17 cellular contexts compared by ENCODE assay signal in the genomic region with DNA sequence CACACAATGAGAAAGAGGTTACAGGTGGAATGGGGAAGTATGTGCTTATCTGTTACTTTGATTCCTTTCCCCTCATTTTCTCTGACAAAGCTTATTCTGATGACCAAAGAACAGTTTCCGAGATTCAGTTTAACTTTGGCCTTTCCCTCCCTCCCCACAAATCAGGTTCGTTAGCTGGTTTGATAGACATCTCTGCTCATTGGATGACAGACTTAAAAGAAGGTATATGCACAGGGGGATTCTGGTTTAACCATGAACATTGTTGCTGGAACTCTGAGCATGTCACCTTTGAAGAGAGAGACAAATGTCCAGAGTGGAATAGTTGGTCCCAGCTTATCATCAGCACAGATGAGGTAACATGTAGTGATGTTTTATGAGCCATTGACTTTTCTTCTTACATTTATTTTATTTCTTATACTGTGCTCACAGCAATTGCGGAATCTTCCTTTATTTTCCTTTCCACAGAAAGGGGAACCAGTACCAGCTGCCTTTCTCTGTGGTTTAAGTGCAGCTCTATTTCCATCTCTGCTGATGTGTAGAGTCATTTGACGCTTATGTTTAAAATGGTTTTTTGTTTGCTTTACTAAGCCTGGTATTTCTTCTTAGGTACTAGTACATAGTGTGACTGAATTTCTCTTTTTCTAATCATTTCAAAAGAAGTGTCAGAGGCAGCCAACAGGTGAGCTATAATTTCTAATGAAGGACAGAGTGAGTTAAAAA.
A peak's percentile ranks its signal among the peaks of the same experiment; 100 is the strongest.
DNase-seq lines count a peak whose midpoint lies in the region; ATAC-seq, FAIRE-seq and TF ChIP-seq lines count a peak whose summit lies in the region.
"Had no signal": no experiment of that assay in that cellular context is flagged by ENCODE, and none has a peak within 500 bp of the region (broad histone marks: within the 10 kb centered on the region; RNA-seq: fewer than 3 reads in every experiment).

No MANE protein-coding gene starts in this region.

- H3K27ac Mint-ChIP-seq in activated B cell treated with CpG ODN at 0.5 μM for 24 hours = peak overlapping the region; percentile 77

- CTCF ChIA-PET in activated B cell treated with CpG ODN at 0.5 μM for 24 hours (lab: Charles Lee) = no interaction called here

- no peaks in the 10 kb centered on the region for H3K9me3 Mint-ChIP-seq in activated B cell treated with CpG ODN at 0.5 μM for 24 hours

- H3K4me3 ChIP-seq in kidney (ENCODE audit: low read length in 2 of 2) = no peak overlapping the region
- H3K4me3 ChIP-seq: pancreas, thyroid gland had no signal

- H3K4me1 Mint-ChIP-seq in activated B cell treated with CpG ODN at 0.5 μM for 24 hours = peaks cover 29% of the 10 kb centered on the region

- no peak overlapping the region for H3K27ac ChIP-seq in kidney (ENCODE audit: low read depth in 2 of 2, low read length in 2 of 2)
- H3K27ac ChIP-seq: pancreas, thyroid gland had no signal

- H3K36me3 Mint-ChIP-seq in activated B cell treated with CpG ODN at 0.5 μM for 24 hours (ENCODE audit: low read depth) = peaks cover 2% of the 10 kb centered on the region

- H3K9me3 ChIP-seq in kidney (ENCODE audit: control insufficient read depth in 1 of 2, low read length in 2 of 2) = no peaks in the 10 kb centered on the region
- H3K9me3 ChIP-seq: pancreas, thyroid gland had no signal

- H3K4me3 Mint-ChIP-seq in activated B cell treated with CpG ODN at 0.5 μM for 24 hours = peak overlapping the region; percentile 25

- no peak overlapping the region for H3K9ac ChIP-seq in kidney (ENCODE audit: low read length in 2 of 2)

- TF ChIP-seq CTCF in activated B cell treated with CpG ODN at 0.5 μM for 24 hours (IDR thresholded peaks at IDR 0.05) = no peak
- no peak for TF ChIP-seq CTCF in kidney (IDR thresholded peaks at IDR 0.05; ENCODE audit: borderline replicate concordance, extremely low read depth, insufficient read depth)

- no peak for DNase-seq in GM12891 (ENCODE audit: insufficient read length, low spot score)
- DNase-seq in Kasumi-1 (lab: John Stamatoyannopoulos, UW) = peak; percentile 27 to 33
- DNase-seq in activated B cell treated with CpG ODN at 0.5 μM for 24 hours = no peak
- no peak for DNase-seq in left cardiac atrium
- DNase-seq in iPS-NIHi7 (ENCODE audit: extremely low spot score) = no peak
- DNase-seq in kidney = no peak
- DNase-seq in D341Med (ENCODE audit: low spot score) = no peak
- DNase-seq: activated CD4-positive, alpha-beta T cell treated with anti-CD3 and anti-CD28 coated beads for 1 hour; anterior cingulate cortex; NCI-H2081; NCI-H82; pancreas; stimulated activated CD4-positive, alpha-beta T cell treated with anti-CD3 and anti-CD28 coated beads, Interleukin-4, amount 100 ng/mL, for 24 hours; stimulated activated CD8-positive, alpha-beta memory T cell treated with anti-CD3 and anti-CD28 coated beads, Interleukin-4, amount 100 ng/mL, for 48 hours; thyroid gland had no signal

- H3K27me3 Mint-ChIP-seq in activated B cell treated with CpG ODN at 0.5 μM for 24 hours = no peaks in the 10 kb centered on the region

- no peak for TF ChIP-seq POLR2A in GM12891 (IDR thresholded peaks at IDR 0.05; ENCODE audit: low read depth, low read length)

- POLR2A ChIA-PET in activated B cell treated with CpG ODN at 0.5 μM for 24 hours (lab: Charles Lee) = no interaction called here

- peaks cover 0 to 15% of the 10 kb centered on the region in 2 donors for H3K36me3 ChIP-seq in kidney (ENCODE audit: control insufficient read depth in 1 of 2, insufficient read depth in 2 of 2, low read length in 2 of 2)
- H3K36me3 ChIP-seq: pancreas, thyroid gland had no signal

- intact Hi-C loops in activated B cell treated with CpG ODN at 0.5 μM for 24 hours (cut with micrococcal nuclease) (loop anchor here (1.0 kb wide), 1 partner anchor 129 kb away; a partner anchor contains a TSS), left cardiac atrium (cut with DNase I) (no loop called here), kidney (cut with DNase I) (no loop called here)

- H3K4me1 ChIP-seq in kidney (ENCODE audit: control insufficient read depth in 1 of 2, insufficient read depth in 1 of 2, low read depth in 1 of 2, low read length in 2 of 2) = peaks cover 4 to 8% of the 10 kb centered on the region in 2 donors
- H3K4me1 ChIP-seq: pancreas had no signal

- FAIRE-seq in GM12891 (lab: Jason Lieb, UNC) (peak; percentile 70), kidney (lab: Jason Lieb, UNC) (no peak)
- FAIRE-seq: GM12892, pancreas had no signal

- ATAC-seq in GM21529 (IDR thresholded peaks at IDR 0.05; ENCODE audit: unreplicated experiment) = peak; percentile 64
- ATAC-seq in activated B cell treated with CpG ODN at 0.5 μM for 24 hours (ENCODE audit: low read depth) = peak; percentile 40
- ATAC-seq in left cardiac atrium = no peak

TF ChIP-seq in GM12891, 5 proteins besides CTCF, POLR2A, EP300 and RAD21:
- TF ChIP-seq SPI1 (IDR thresholded peaks at IDR 0.05; ENCODE audit: low read depth, low read length) (peak; percentile 40; the same call in 1 of the 2 replicates), PAX5 (IDR thresholded peaks at IDR 0.05; ENCODE audit: insufficient read depth, low read length, severe bottlenecking) (no peak), POLR2AphosphoS5 (IDR thresholded peaks at IDR 0.05; ENCODE audit: low read depth, low read length) (no peak), TAF1 (IDR thresholded peaks at IDR 0.05; ENCODE audit: low read depth, low read length) (no peak), POU2F2 (IDR thresholded peaks at IDR 0.05; ENCODE audit: low read depth, low read length) (no peak)
TF ChIP-seq in GM12891: peak in this region for 1.

Comparison
In these comparisons a context has a peak if more than half of its experiments do, and no peak if none do; other contexts are left out.
1. DNase-seq: peak in Kasumi-1 (2 of 2); none in GM12891 (single experiment), activated B cell treated with CpG ODN at 0.5 μM for 24 hours (single experiment), left cardiac atrium (single experiment), iPS-NIHi7 (single experiment), kidney (single experiment) and D341Med (single experiment).
2. ATAC-seq: peak in GM21529 (single experiment) and activated B cell treated with CpG ODN at 0.5 μM for 24 hours (single experiment); none in left cardiac atrium (0 of 2).